ENCODE assay signal across 5 cellular contexts in the genomic region with DNA sequence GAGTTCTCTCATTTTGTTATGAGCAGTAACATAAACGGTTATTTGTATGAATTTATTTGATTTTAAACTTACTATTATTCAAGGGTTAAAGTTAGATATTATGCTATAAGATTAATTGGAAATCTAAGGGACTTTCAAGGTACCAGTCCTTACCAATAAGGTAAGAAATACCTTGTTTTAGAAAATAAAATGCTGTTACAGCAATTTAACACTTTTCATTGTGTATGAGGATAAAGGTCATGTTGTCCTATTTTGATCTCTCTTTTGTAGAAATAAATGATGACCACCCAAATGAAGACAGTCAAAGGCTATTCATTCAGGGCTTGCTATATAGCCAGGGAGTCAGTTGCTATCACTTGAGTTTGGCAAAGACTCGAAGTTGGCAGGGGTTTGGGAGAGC.
"Had no signal": no experiment of that assay in that cellular context is flagged by ENCODE, and none has a peak within 500 bp of the region (broad histone marks: within the 10 kb centered on the region; RNA-seq: fewer than 3 reads in every experiment).

No MANE protein-coding gene starts in this region.

- FAIRE-seq: HTR-8/SVneo had no signal

- DNase-seq: KBM-7, KG1 had no signal

- H3K9ac ChIP-seq: KMS-11 had no signal

- H3K4me2 ChIP-seq: KMS-11 had no signal

- H3K27ac ChIP-seq: HL-60, KMS-11 had no signal
